Comparison of ENCODE assay signal across 1 cellular context in the genomic region with DNA sequence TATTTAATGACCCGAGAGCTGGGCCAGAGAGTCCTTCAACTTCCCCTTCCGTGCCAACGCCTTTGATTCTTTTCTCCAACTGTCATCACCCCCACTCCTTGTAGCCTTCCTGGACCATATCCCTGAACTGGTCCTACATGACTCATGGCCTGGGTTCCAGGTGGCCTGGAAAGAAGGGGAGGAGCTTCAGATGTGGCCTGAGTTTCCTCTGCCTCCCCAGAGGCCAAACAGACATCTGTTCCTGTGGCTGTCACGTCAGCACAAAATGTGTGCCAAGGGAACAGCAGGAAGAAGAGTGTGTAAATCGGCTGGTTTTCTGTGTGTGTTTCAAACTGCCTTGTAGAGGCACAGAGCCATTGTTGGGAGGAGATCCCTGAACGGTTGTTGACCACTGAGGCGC.
TF ChIP-seq lines count a peak whose summit lies in the region.

No MANE protein-coding gene starts in this region.

TF ChIP-seq in H1, 55 proteins besides CTCF, POLR2A, EP300 and RAD21:
- TF ChIP-seq, protein P1, sequence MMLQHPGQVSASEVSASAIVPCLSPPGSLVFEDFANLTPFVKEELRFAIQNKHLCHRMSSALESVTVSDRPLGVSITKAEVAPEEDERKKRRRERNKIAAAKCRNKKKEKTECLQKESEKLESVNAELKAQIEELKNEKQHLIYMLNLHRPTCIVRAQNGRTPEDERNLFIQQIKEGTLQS (IDR thresholded peaks at IDR 0.05; ENCODE audit: insufficient read depth, low read depth, low read length), result no peak
- TF ChIP-seq RNF2 (IDR thresholded peaks at IDR 0.05; ENCODE audit: borderline replicate concordance, low read depth, low read length, missing control alignments, poor library complexity, severe bottlenecking) (no peak), BACH1 (IDR thresholded peaks at IDR 0.05; ENCODE audit: low read length) (no peak), CBX8 (IDR thresholded peaks at IDR 0.05; ENCODE audit: borderline replicate concordance, low read depth, low read length) (no peak), CTBP2 (IDR thresholded peaks at IDR 0.05; ENCODE audit: borderline replicate concordance, insufficient read depth, insufficient read length, low read length) (no peak), RXRA (IDR thresholded peaks at IDR 0.05; ENCODE audit: insufficient read depth, low read depth, low read length) (no peak), RFX5 (IDR thresholded peaks at IDR 0.05; ENCODE audit: borderline replicate concordance, low read depth, low read length) (no peak), POLR2AphosphoS5 (IDR thresholded peaks at IDR 0.05; ENCODE audit: low read depth, low read length) (no peak), GABPA (IDR thresholded peaks at IDR 0.05; ENCODE audit: borderline replicate concordance, insufficient read depth, low read length) (no peak), ASH2L (IDR thresholded peaks at IDR 0.05; ENCODE audit: low read length) (no peak), SIRT6 (IDR thresholded peaks at IDR 0.05; ENCODE audit: low read length) (no peak)
- TF ChIP-seq, protein P2, sequence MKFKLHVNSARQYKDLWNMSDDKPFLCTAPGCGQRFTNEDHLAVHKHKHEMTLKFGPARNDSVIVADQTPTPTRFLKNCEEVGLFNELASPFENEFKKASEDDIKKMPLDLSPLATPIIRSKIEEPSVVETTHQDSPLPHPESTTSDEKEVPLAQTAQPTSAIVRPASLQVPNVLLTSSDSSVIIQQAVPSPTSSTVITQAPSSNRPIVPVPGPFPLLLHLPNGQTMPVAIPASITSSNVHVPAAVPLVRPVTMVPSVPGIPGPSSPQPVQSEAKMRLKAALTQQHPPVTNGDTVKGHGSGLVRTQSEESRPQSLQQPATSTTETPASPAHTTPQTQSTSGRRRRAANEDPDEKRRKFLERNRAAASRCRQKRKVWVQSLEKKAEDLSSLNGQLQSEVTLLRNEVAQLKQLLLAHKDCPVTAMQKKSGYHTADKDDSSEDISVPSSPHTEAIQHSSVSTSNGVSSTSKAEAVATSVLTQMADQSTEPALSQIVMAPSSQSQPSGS (IDR thresholded peaks at IDR 0.05; ENCODE audit: low read length), result no peak
- TF ChIP-seq, protein P3, sequence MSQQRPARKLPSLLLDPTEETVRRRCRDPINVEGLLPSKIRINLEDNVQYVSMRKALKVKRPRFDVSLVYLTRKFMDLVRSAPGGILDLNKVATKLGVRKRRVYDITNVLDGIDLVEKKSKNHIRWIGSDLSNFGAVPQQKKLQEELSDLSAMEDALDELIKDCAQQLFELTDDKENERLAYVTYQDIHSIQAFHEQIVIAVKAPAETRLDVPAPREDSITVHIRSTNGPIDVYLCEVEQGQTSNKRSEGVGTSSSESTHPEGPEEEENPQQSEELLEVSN (IDR thresholded peaks at IDR 0.05), result no peak
